ENCODE assay signal across 8 cellular contexts in the genomic region with DNA sequence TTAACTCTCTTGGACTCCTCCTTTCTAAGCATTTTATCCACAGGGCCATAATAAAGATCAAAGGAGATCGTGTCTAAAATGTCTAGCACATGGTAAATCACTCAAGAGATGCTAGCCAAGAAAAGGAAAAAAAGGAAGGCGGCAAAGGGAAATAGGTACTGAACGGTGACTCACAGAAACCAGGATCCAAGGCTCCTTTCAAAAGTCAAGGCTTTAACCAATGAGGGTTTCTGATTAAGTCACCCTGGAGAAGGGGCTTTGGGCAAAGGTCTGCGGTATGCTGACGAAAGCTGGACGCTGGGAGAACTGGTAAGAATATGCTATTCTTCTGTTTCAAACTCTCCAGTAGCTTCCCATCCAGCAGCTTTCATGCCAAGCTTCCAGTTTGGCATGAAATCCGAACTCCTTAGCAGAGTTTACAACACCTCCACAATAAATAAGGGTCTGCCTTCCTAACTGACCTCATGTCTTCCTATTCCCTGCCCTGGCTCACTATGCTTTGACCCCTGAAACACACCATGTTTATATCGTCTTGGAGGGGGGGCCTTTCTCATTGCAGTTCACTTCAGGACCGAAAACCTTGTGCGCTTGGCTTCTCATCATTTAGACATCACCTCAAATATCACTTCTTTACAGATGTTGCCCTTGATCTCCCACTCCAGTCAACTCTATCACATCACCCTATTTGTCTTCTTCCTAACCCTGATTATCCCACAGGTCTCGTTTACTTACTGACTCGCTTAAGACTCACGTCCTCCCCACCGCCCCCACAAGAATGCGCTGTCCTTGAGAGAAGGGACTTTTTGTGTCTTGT. TPM values are rescaled to one million over a fixed set of nuclear protein-coding genes. Genes with fewer than 3 reads are reported as not detected.
A peak's percentile ranks its signal among the peaks of the same experiment; 100 is the strongest.
DNase-seq lines count a peak whose midpoint lies in the region; ATAC-seq and TF ChIP-seq lines count a peak whose summit lies in the region.

No MANE protein-coding gene starts in this region.

- H3K27me3 ChIP-seq in ectodermal cell (ENCODE audit: control insufficient read depth, insufficient read depth, low read length, poor library complexity, severe bottlenecking): no peaks in the 10 kb centered on the region

- H3K4me3 ChIP-seq in Jurkat, Clone E6-1 (ENCODE audit: low read length): peak overlapping the region; percentile 86
- H3K4me3 ChIP-seq in ectodermal cell (ENCODE audit: insufficient read depth, low read depth, low read length): peak overlapping the region; percentile 73

- H3K36me3 Mint-ChIP-seq in mesothelial cell of epicardium: peaks cover 16% of the 10 kb centered on the region

- peak overlapping the region; percentile 95 for H3K27ac Mint-ChIP-seq in mesothelial cell of epicardium

- WGBS in ectodermal cell, 2 experiments: 29 to 33% methylated on average over 14 to 15 of the region's 15 CpGs

- ATAC-seq in GM19328 (IDR thresholded peaks at IDR 0.05; ENCODE audit: unreplicated experiment): no peak

- peaks cover 64% of the 10 kb centered on the region for H3K4me1 Mint-ChIP-seq in mesothelial cell of epicardium

- peak overlapping the region; percentile 87 for H3K4me3 Mint-ChIP-seq in mesothelial cell of epicardium

- peak overlapping the region; percentile 29 for H3K27ac ChIP-seq in ectodermal cell (ENCODE audit: insufficient read depth, low read depth, low read length, poor library complexity, severe bottlenecking)

- DNase-seq in NCI-H2171 treated with DMSO at 0.1 percent for 48 hours (lab: John Stamatoyannopoulos, UW) (peak; percentile 30), NCI-H2171 (lab: John Stamatoyannopoulos, UW) (no peak), mesothelial cell of epicardium (ENCODE audit: low spot score in 2 of 2, unreplicated experiment in 2 of 2) (peak in 1 of 2 experiments; percentile 49)
- DNase-seq in Jurkat, Clone E6-1 (ENCODE audit: low read depth, low spot score): no peak
- DNase-seq in activated CD4-positive, alpha-beta T cell treated with anti-CD3 and anti-CD28 coated beads for 24 hours (ENCODE audit: low read depth in 2 of 2): peak; percentile 47 to 68
- peak; percentile 51 to 66 for DNase-seq in stimulated activated CD8-positive, alpha-beta memory T cell treated with anti-CD3 and anti-CD28 coated beads, Interleukin-4, amount 100 ng/mL, for 4 hours (ENCODE audit: low read depth in 2 of 2, low spot score in 1 of 2)

- H3K36me3 ChIP-seq in ectodermal cell (ENCODE audit: control insufficient read depth, insufficient read depth, low read length): peaks cover 21% of the 10 kb centered on the region

- H3K27me3 Mint-ChIP-seq in mesothelial cell of epicardium (ENCODE audit: low read depth): no peaks in the 10 kb centered on the region

- no peak for TF ChIP-seq CTCF in mesothelial cell of epicardium (IDR thresholded peaks at IDR 0.05; ENCODE audit: unreplicated experiment)

- no peaks in the 10 kb centered on the region for H3K9me3 ChIP-seq in ectodermal cell (ENCODE audit: control insufficient read depth, low read length)

- no peaks in the 10 kb centered on the region for H3K9me3 Mint-ChIP-seq in mesothelial cell of epicardium

- peaks cover 12% of the 10 kb centered on the region for H3K4me1 ChIP-seq in ectodermal cell (ENCODE audit: control insufficient read depth, insufficient read depth, low read length)

RNA-seq across cellular contexts. Expression of gene TOMM34, which starts 0.9 kb away (rescaled TPM):
- polyA plus RNA-seq in Jurkat, Clone E6-1 (2012; ENCODE audit: insufficient read depth, insufficient read length): 62.6 TPM
- polyA plus RNA-seq in ectodermal cell (2013, experiment 1 of 4): 56.6 TPM
- 51.7 TPM for polyA plus RNA-seq in ectodermal cell (2013, experiment 2 of 4)
- polyA plus RNA-seq in ectodermal cell (2013, experiment 3 of 4): 48.5 TPM
- polyA plus RNA-seq in ectodermal cell (2013, experiment 4 of 4): 52.0 TPM
- total RNA-seq in mesothelial cell of epicardium: 43.7 to 47.3 TPM (median 45.6 TPM) in 3 replicates

RNA-seq across cellular contexts. Expression of gene STK4, which starts 7.0 kb away (rescaled TPM):
- 19.4 TPM for polyA plus RNA-seq in Jurkat, Clone E6-1 (2012; ENCODE audit: insufficient read depth, insufficient read length)
- 38.4 TPM for polyA plus RNA-seq in ectodermal cell (2013, experiment 1 of 4)
- polyA plus RNA-seq in ectodermal cell (2013, experiment 2 of 4): 39.2 TPM
- polyA plus RNA-seq in ectodermal cell (2013, experiment 3 of 4): 21.9 TPM
- 23.9 TPM for polyA plus RNA-seq in ectodermal cell (2013, experiment 4 of 4)
- 29.9 to 31.7 TPM (median 31.3 TPM) in 3 replicates for total RNA-seq in mesothelial cell of epicardium

RNA-seq across cellular contexts. Expression of gene PABPC1L, which starts 49.4 kb away (rescaled TPM):
- polyA plus RNA-seq in Jurkat, Clone E6-1 (2012; ENCODE audit: insufficient read depth, insufficient read length): 66.3 TPM
- polyA plus RNA-seq in ectodermal cell (2013, experiment 1 of 4): 77.1 TPM
- polyA plus RNA-seq in ectodermal cell (2013, experiment 2 of 4): 67.8 TPM
- polyA plus RNA-seq in ectodermal cell (2013, experiment 3 of 4): 54.8 TPM
- 55.8 TPM for polyA plus RNA-seq in ectodermal cell (2013, experiment 4 of 4)
- 131 to 135 TPM (median 135 TPM) in 3 replicates for total RNA-seq in mesothelial cell of epicardium

Comparison
In these comparisons a context has a peak if more than half of its experiments do, and no peak if none do; other contexts are left out.
1. DNase-seq: peak in NCI-H2171 treated with DMSO at 0.1 percent for 48 hours (single experiment), activated CD4-positive, alpha-beta T cell treated with anti-CD3 and anti-CD28 coated beads for 24 hours (2 of 2) and stimulated activated CD8-positive, alpha-beta memory T cell treated with anti-CD3 and anti-CD28 coated beads, Interleukin-4, amount 100 ng/mL, for 4 hours (2 of 2); none in NCI-H2171 (single experiment) and Jurkat, Clone E6-1 (single experiment).